Comparison of ENCODE assay signal across 15 cellular contexts in genomic region chr17:78122221-78122990, GRCh38. TPM values are rescaled to one million over a fixed set of nuclear protein-coding genes. Genes with fewer than 3 reads are reported as not detected.
DNase-seq lines count a peak whose midpoint lies in the region; ATAC-seq and TF ChIP-seq lines count a peak whose summit lies in the region.
"Had no signal": no experiment of that assay in that cellular context is flagged by ENCODE, and none has a peak within 500 bp of the region (broad histone marks: within the 10 kb centered on the region; RNA-seq: fewer than 3 reads in every experiment).

No MANE protein-coding gene starts in this region.

- DNase-seq in activated CD4-positive, alpha-beta T cell treated with anti-CD3 and anti-CD28 coated beads for 36 hours: peak; percentile 47
- DNase-seq in activated CD4-positive, alpha-beta T cell treated with anti-CD3 and anti-CD28 coated beads, Interleukin-2, amount 50 U/mL, for 1 hour: no peak
- DNase-seq in GM12864 (ENCODE audit: low read depth): no peak
- peak; percentile 48 for DNase-seq in activated CD8-positive, alpha-beta T cell treated with anti-CD3 and anti-CD28 coated beads for 36 hours
- DNase-seq in mucosa of descending colon: peak in 2 of 3 donors; percentile 30 to 53
- DNase-seq in SIG-M5 (lab: John Stamatoyannopoulos, UW): no peak
- no peak for DNase-seq in NCI-H2029 treated with DMSO at 0.1 percent for 48 hours (lab: John Stamatoyannopoulos, UW)
- DNase-seq: NCI-H345, PC-9 had no signal

- CTCF ChIA-PET in activated CD4-positive, alpha-beta T cell treated with anti-CD3 and anti-CD28 coated beads for 36 hours (lab: Charles Lee): interaction anchor here (0.6 to 2.8 kb wide), 4 partner anchors 9 to 279 kb away, joined by 3 to 20 read pairs (median 3); no protein-coding TSS in a partner anchor
- CTCF ChIA-PET in activated CD8-positive, alpha-beta T cell treated with anti-CD3 and anti-CD28 coated beads for 36 hours (lab: Charles Lee): interaction anchor here (1.2 to 7.9 kb wide), 3 partner anchors 9 to 53 kb away, joined by 3 to 83 read pairs (median 6); no protein-coding TSS in a partner anchor

- peaks cover 56% of the 10 kb centered on the region for H3K36me3 Mint-ChIP-seq in activated CD4-positive, alpha-beta T cell treated with anti-CD3 and anti-CD28 coated beads for 36 hours (ENCODE audit: low read depth)
- peaks cover 69% of the 10 kb centered on the region for H3K36me3 Mint-ChIP-seq in activated CD8-positive, alpha-beta T cell treated with anti-CD3 and anti-CD28 coated beads for 36 hours (ENCODE audit: low read depth)

- H3K4me3 ChIP-seq in GM12864 (ENCODE audit: low read depth, low read length) (peak overlapping the region; percentile 53), mucosa of descending colon (no peak overlapping the region)
- H3K4me3 ChIP-seq: left lung, neural progenitor cell, PC-9 had no signal

- no peak for TF ChIP-seq CTCF in GM12864 (IDR thresholded peaks at IDR 0.05; ENCODE audit: low read depth, low read length, missing control alignments)
- TF ChIP-seq CTCF in activated CD8-positive, alpha-beta T cell treated with anti-CD3 and anti-CD28 coated beads for 36 hours (IDR thresholded peaks at IDR 0.05): no peak
- TF ChIP-seq CTCF in mucosa of descending colon (IDR thresholded peaks at IDR 0.05): no peak

- H3K9me3 Mint-ChIP-seq in activated CD4-positive, alpha-beta T cell treated with anti-CD3 and anti-CD28 coated beads for 36 hours (ENCODE audit: low read depth): no peaks in the 10 kb centered on the region
- no peaks in the 10 kb centered on the region for H3K9me3 Mint-ChIP-seq in activated CD8-positive, alpha-beta T cell treated with anti-CD3 and anti-CD28 coated beads for 36 hours
- H3K9me3 Mint-ChIP-seq: neural progenitor cell, type B pancreatic cell had no signal

- POLR2A ChIA-PET in activated CD4-positive, alpha-beta T cell treated with anti-CD3 and anti-CD28 coated beads for 36 hours (lab: Charles Lee): no interaction called here
- POLR2A ChIA-PET in activated CD8-positive, alpha-beta T cell treated with anti-CD3 and anti-CD28 coated beads for 36 hours (lab: Charles Lee): interaction anchor here (0.9 to 18.6 kb wide), 3 partner anchors 9 to 54 kb away, joined by 3 to 335 read pairs (median 56); partner anchors contain the start of genes C17orf99 and TMC8

- peak overlapping the region; percentile 93 for H3K27ac Mint-ChIP-seq in activated CD4-positive, alpha-beta T cell treated with anti-CD3 and anti-CD28 coated beads for 36 hours
- peak overlapping the region; percentile 94 for H3K27ac Mint-ChIP-seq in activated CD8-positive, alpha-beta T cell treated with anti-CD3 and anti-CD28 coated beads for 36 hours
- H3K27ac Mint-ChIP-seq: neural progenitor cell, type B pancreatic cell had no signal

- peaks cover 65% of the 10 kb centered on the region for H3K4me1 Mint-ChIP-seq in activated CD4-positive, alpha-beta T cell treated with anti-CD3 and anti-CD28 coated beads for 36 hours
- peaks cover 60% of the 10 kb centered on the region for H3K4me1 Mint-ChIP-seq in activated CD8-positive, alpha-beta T cell treated with anti-CD3 and anti-CD28 coated beads for 36 hours (ENCODE audit: low read depth)

- peak overlapping the region; percentile 66 for H3K4me3 Mint-ChIP-seq in activated CD4-positive, alpha-beta T cell treated with anti-CD3 and anti-CD28 coated beads for 36 hours
- H3K4me3 Mint-ChIP-seq in activated CD8-positive, alpha-beta T cell treated with anti-CD3 and anti-CD28 coated beads for 36 hours: peak overlapping the region; percentile 77
- H3K4me3 Mint-ChIP-seq: neural progenitor cell, type B pancreatic cell had no signal

- intact Hi-C loops in activated CD4-positive, alpha-beta T cell treated with anti-CD3 and anti-CD28 coated beads for 36 hours (cut with DNase I, micrococcal nuclease): loop anchor here in 1 of 2 experiments (10.0 kb wide), 1 partner anchor 668 kb away; no protein-coding TSS in a partner anchor
- intact Hi-C loops in activated CD8-positive, alpha-beta T cell treated with anti-CD3 and anti-CD28 coated beads for 36 hours (cut with micrococcal nuclease): no loop called here
- intact Hi-C loops in mucosa of descending colon (cut with DNase I, micrococcal nuclease): no loop called here

- ATAC-seq in activated CD4-positive, alpha-beta T cell treated with anti-CD3 and anti-CD28 coated beads for 36 hours: no peak
- no peak for ATAC-seq in activated CD8-positive, alpha-beta T cell treated with anti-CD3 and anti-CD28 coated beads for 36 hours
- ATAC-seq in mucosa of descending colon: no peak
- no peak for ATAC-seq in HG03159 (IDR thresholded peaks at IDR 0.05; ENCODE audit: unreplicated experiment)
- ATAC-seq: heart left ventricle, left lung had no signal

- H3K4me1 ChIP-seq in mucosa of descending colon (ENCODE audit: low read depth): peaks cover 23% of the 10 kb centered on the region

- no peaks in the 10 kb centered on the region for H3K9me3 ChIP-seq in mucosa of descending colon
- H3K9me3 ChIP-seq: heart left ventricle, left lung had no signal

- no peaks in the 10 kb centered on the region for H3K36me3 ChIP-seq in mucosa of descending colon (ENCODE audit: low read depth)
- H3K36me3 ChIP-seq: neural progenitor cell had no signal

- H3K27me3 Mint-ChIP-seq in activated CD4-positive, alpha-beta T cell treated with anti-CD3 and anti-CD28 coated beads for 36 hours: no peaks in the 10 kb centered on the region
- no peaks in the 10 kb centered on the region for H3K27me3 Mint-ChIP-seq in activated CD8-positive, alpha-beta T cell treated with anti-CD3 and anti-CD28 coated beads for 36 hours
- H3K27me3 Mint-ChIP-seq: type B pancreatic cell had no signal

RNA-seq across cellular contexts. Expression of gene TMC6, which starts 6.1 kb away (rescaled TPM):
- total RNA-seq in activated CD4-positive, alpha-beta T cell treated with anti-CD3 and anti-CD28 coated beads for 36 hours: 100 to 1,000 TPM; 138 to 145 TPM
- 100 to 1,000 TPM; 209 to 213 TPM for total RNA-seq in activated CD8-positive, alpha-beta T cell treated with anti-CD3 and anti-CD28 coated beads for 36 hours
- total RNA-seq in mucosa of descending colon: 100 to 1,000 TPM in 2 of 3 donors, 10 to 100 TPM in 1; 53.8 to 108 (median 105) TPM

RNA-seq across cellular contexts. Expression of gene TMC8, which starts 8.2 kb away (rescaled TPM):
- 100 to 1,000 TPM; 123 to 139 TPM for total RNA-seq in activated CD4-positive, alpha-beta T cell treated with anti-CD3 and anti-CD28 coated beads for 36 hours
- total RNA-seq in activated CD8-positive, alpha-beta T cell treated with anti-CD3 and anti-CD28 coated beads for 36 hours: 100 to 1,000 TPM; 182 to 197 TPM
- 10 to 100 TPM in 1 of 3 donors, 1 to 10 TPM in 2; 6.0 to 11.4 (median 8.5) TPM for total RNA-seq in mucosa of descending colon

RNA-seq across cellular contexts. Expression of gene C17orf99, which starts 23.8 kb away (rescaled TPM):
- total RNA-seq in activated CD4-positive, alpha-beta T cell treated with anti-CD3 and anti-CD28 coated beads for 36 hours: not detected
- total RNA-seq in activated CD8-positive, alpha-beta T cell treated with anti-CD3 and anti-CD28 coated beads for 36 hours: under 1 TPM in 1 of 2 experiments, not detected in 1; 0.51 TPM
- total RNA-seq in mucosa of descending colon: not detected
- total RNA-seq: epithelial cell of proximal tubule, heart left ventricle, left lung, PC-9 had no signal

RNA-seq across cellular contexts. Expression of gene SYNGR2, which starts 46.0 kb away (rescaled TPM):
- 10 to 100 TPM; 79.1 to 89.2 TPM for total RNA-seq in activated CD4-positive, alpha-beta T cell treated with anti-CD3 and anti-CD28 coated beads for 36 hours
- total RNA-seq in activated CD8-positive, alpha-beta T cell treated with anti-CD3 and anti-CD28 coated beads for 36 hours: 10 to 100 TPM; 92.6 to 95.1 TPM
- total RNA-seq in mucosa of descending colon: 100 to 1,000 TPM in 2 of 3 donors, 10 to 100 TPM in 1; 90.4 to 202 (median 196) TPM

Comparison
In these comparisons a context has a peak if more than half of its experiments do, and no peak if none do; other contexts are left out.
1. DNase-seq: peak in activated CD4-positive, alpha-beta T cell treated with anti-CD3 and anti-CD28 coated beads for 36 hours (single experiment), activated CD8-positive, alpha-beta T cell treated with anti-CD3 and anti-CD28 coated beads for 36 hours (single experiment) and mucosa of descending colon (2 of 3); none in activated CD4-positive, alpha-beta T cell treated with anti-CD3 and anti-CD28 coated beads, Interleukin-2, amount 50 U/mL, for 1 hour (single experiment), GM12864 (single experiment), SIG-M5 (single experiment) and NCI-H2029 treated with DMSO at 0.1 percent for 48 hours (single experiment).
2. RNA of gene TMC8, which starts 8.2 kb away (total RNA-seq): 182 to 197 TPM in activated CD8-positive, alpha-beta T cell treated with anti-CD3 and anti-CD28 coated beads for 36 hours and 123 to 139 TPM in activated CD4-positive, alpha-beta T cell treated with anti-CD3 and anti-CD28 coated beads for 36 hours; 6.0 to 11.4 TPM in mucosa of descending colon; every median in the first group is over 4 times any median in the second.